16 cellular contexts compared by ENCODE assay signal in the genomic region with DNA sequence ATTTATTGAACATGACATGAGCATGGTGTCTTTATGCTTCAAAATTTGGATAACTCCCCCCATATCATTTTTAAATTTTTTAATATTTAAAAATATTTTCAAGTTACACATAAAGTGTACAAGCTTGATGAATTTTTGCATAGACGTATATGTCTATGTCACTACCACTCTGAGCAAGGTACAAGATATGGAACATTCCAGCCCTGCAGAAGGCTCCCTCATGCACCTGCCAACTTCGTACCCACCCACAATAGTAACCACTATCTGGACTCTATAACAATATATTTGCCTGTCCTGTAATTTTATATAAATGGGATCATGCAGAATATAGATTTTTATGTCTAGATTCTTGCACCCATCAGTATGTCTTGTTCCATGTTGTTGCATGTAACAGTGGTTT.
"Had no signal": no experiment of that assay in that cellular context is flagged by ENCODE, and none has a peak within 500 bp of the region (broad histone marks: within the 10 kb centered on the region; RNA-seq: fewer than 3 reads in every experiment).

No MANE protein-coding gene starts in this region.

- H3K4me3 ChIP-seq: left lung, lung, prostate gland, smooth muscle cell had no signal

- DNase-seq: dermis blood vessel endothelial cell; foreskin keratinocyte; islet precursor cell; left lung; mesenchymal stem cell; midbrain; naive B cell; occipital lobe; retina; stimulated activated CD4-positive, alpha-beta T cell treated with anti-CD3 and anti-CD28 coated beads, Interleukin-2, amount 100 ng/mL, for 48 hours; stimulated activated naive CD4-positive, alpha-beta T cell treated with Interleukin-2 at 50 U/mL for 16 hours; trophoblast cell had no signal

- ATAC-seq: foreskin keratinocyte, left lung had no signal

- H3K27ac ChIP-seq: foreskin keratinocyte, left lung, parathyroid adenoma, prostate gland had no signal

- H3K36me3 ChIP-seq: prostate gland had no signal

- H3K9ac ChIP-seq: parathyroid adenoma had no signal

- H3K9me3 ChIP-seq: left lung, prostate gland had no signal

- H3K4me1 ChIP-seq: foreskin keratinocyte, left lung, parathyroid adenoma, prostate gland had no signal

- H3K27me3 ChIP-seq: foreskin keratinocyte, left lung had no signal
